In the genomic region with DNA sequence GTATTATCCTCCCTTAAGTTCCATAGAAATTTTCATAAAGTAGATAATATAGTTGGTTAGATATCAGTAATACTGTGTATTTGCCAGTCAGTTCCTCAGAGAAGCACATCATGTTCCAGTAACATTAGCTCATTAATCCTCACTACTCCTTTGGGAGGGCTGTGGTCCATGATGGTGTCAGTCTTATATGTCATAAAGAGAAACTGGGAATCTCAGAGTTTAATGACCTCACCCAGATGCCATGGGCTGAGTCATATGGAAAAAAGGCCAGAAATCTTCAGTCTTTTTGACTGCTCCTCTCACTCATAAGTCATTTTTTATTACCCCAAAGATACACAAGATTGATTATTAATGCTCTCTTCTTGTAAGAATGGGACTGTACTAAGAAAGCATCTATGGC, we compare ENCODE assay signal across 1 cellular context.
TF ChIP-seq lines count a peak whose summit lies in the region.

No MANE protein-coding gene starts in this region.

TF ChIP-seq in GM12878, 131 proteins besides CTCF, POLR2A, EP300 and RAD21 (continued from another document):
- TF ChIP-seq, protein P1, sequence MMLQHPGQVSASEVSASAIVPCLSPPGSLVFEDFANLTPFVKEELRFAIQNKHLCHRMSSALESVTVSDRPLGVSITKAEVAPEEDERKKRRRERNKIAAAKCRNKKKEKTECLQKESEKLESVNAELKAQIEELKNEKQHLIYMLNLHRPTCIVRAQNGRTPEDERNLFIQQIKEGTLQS (IDR thresholded peaks at IDR 0.05; ENCODE audit: borderline replicate concordance, extremely low read depth, low read depth, low read length) = no peak
- no peak for TF ChIP-seq KDM1A (IDR thresholded peaks at IDR 0.05; ENCODE audit: borderline replicate concordance)
- no peak for TF ChIP-seq BCLAF1 (IDR thresholded peaks at IDR 0.05)
- no peak for TF ChIP-seq HDGF (IDR thresholded peaks at IDR 0.05)
- TF ChIP-seq JUNB (IDR thresholded peaks at IDR 0.05) = no peak
- no peak for TF ChIP-seq NR2C2 (IDR thresholded peaks at IDR 0.05; ENCODE audit: borderline replicate concordance, control insufficient read depth, insufficient read length, low read depth)
- no peak for TF ChIP-seq MYB (IDR thresholded peaks at IDR 0.05; ENCODE audit: borderline replicate concordance, low read depth, low read length)
- TF ChIP-seq USF1 (IDR thresholded peaks at IDR 0.05; ENCODE audit: borderline replicate concordance, extremely low read length, insufficient read depth, low read depth, low read length) = no peak
- no peak for TF ChIP-seq SIX5 (IDR thresholded peaks at IDR 0.05; ENCODE audit: low read depth, low read length, severe bottlenecking)
- no peak for TF ChIP-seq MEF2B (IDR thresholded peaks at IDR 0.05; ENCODE audit: partially characterized antibody, poor library complexity, severe bottlenecking)
- TF ChIP-seq, protein P2, sequence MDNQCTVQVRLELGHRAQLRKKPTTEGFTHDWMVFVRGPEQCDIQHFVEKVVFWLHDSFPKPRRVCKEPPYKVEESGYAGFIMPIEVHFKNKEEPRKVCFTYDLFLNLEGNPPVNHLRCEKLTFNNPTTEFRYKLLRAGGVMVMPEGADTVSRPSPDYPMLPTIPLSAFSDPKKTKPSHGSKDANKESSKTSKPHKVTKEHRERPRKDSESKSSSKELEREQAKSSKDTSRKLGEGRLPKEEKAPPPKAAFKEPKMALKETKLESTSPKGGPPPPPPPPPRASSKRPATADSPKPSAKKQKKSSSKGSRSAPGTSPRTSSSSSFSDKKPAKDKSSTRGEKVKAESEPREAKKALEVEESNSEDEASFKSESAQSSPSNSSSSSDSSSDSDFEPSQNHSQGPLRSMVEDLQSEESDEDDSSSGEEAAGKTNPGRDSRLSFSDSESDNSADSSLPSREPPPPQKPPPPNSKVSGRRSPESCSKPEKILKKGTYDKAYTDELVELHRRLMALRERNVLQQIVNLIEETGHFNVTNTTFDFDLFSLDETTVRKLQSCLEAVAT (IDR thresholded peaks at IDR 0.05) = no peak
- TF ChIP-seq SUZ12 (IDR thresholded peaks at IDR 0.05; ENCODE audit: unreplicated experiment) = no peak
